In the genomic region with DNA sequence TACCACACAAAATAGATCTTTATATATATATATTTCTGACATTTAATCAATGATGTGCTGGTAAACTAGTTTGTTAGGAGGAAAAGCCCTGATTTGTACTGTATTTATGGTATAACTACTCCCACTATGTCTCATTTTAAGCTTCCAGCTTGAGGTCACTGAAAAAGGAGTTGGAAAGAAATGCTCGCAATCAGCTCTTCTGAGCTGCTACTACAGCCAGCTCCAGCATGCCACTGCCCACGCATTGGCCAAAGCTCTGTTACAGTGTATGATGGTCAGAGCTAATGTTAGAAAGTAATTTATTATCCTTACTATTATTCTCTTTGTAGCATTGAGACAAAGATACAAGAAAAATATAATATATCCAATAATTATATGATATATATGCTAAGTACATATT, we compare ENCODE assay signal across 18 cellular contexts. TPM values are rescaled to one million over a fixed set of nuclear protein-coding genes. Genes with fewer than 3 reads are reported as not detected.
DNase-seq lines count a peak whose midpoint lies in the region; ATAC-seq, FAIRE-seq and TF ChIP-seq lines count a peak whose summit lies in the region.
"Had no signal": no experiment of that assay in that cellular context is flagged by ENCODE, and none has a peak within 500 bp of the region (broad histone marks: within the 10 kb centered on the region; RNA-seq: fewer than 3 reads in every experiment).

No MANE protein-coding gene starts in this region.

- TF ChIP-seq CTCF in mammary epithelial cell (conservative IDR thresholded peaks at IDR 0.05 in 1 of 2, IDR thresholded peaks at IDR 0.05 in 1 of 2; ENCODE audit: extremely low read depth in 1 of 2, insufficient read depth in 1 of 2, low read depth in 1 of 2, low read length in 2 of 2) (no peak), testis (IDR thresholded peaks at IDR 0.05) (no peak), D721Med (IDR thresholded peaks at IDR 0.05; ENCODE audit: insufficient read depth, missing control alignments) (no peak)

- FAIRE-seq in D721Med (lab: Jason Lieb, UNC): no peak

- BruUV-seq in mammary epithelial cell (replicated peaks; lab: Mats Ljungman, UMichigan): no TSS peak

- H3K27ac ChIP-seq in mammary epithelial cell (ENCODE audit: insufficient read depth, low read depth, low read length): peak overlapping the region; percentile 17
- peak overlapping the region in 1 of 2 donors; percentile 38 for H3K27ac ChIP-seq in testis
- H3K27ac ChIP-seq: BLaER1 had no signal

- no peaks in the 10 kb centered on the region for H3K27me3 ChIP-seq in mammary epithelial cell (ENCODE audit: insufficient read depth, low read length)
- no peaks in the 10 kb centered on the region for H3K27me3 ChIP-seq in testis
- H3K27me3 ChIP-seq: BLaER1 had no signal

- H3K4me1 ChIP-seq in mammary epithelial cell (ENCODE audit: insufficient read depth, low read length) (peaks cover 32% of the 10 kb centered on the region), testis (no peaks in the 10 kb centered on the region)
- H3K4me1 ChIP-seq: BLaER1, HAP-1 had no signal

- ATAC-seq in left cardiac atrium: peak in 1 of 2 donors; percentile 82
- ATAC-seq: CD8-positive, alpha-beta T cell; Panc1; Right ventricle myocardium inferior had no signal

- CTCF ChIA-PET in mammary epithelial cell (lab: Charles Lee; ENCODE audit: low non-redundant PET): interaction anchor here (1.2 kb wide), 1 partner anchor 384 kb away, joined by 3 read pairs; no protein-coding TSS in a partner anchor

- H2AFZ ChIP-seq in mammary epithelial cell (ENCODE audit: low read depth, low read length): no peak overlapping the region

- intact Hi-C loops in left cardiac atrium (cut with DNase I) (no loop called here), cardiac septum (cut with DNase I) (no loop called here), mammary epithelial cell (cut with micrococcal nuclease) (loop anchor here (2.0 to 5.0 kb wide), 3 partner anchors 467 to 662 kb away; partner anchors contain the start of gene SLC38A2), testis (cut with DNase I; ENCODE audit: low total_unique reads) (no loop called here)

- no peaks in the 10 kb centered on the region for H3K9me3 ChIP-seq in mammary epithelial cell (replicated peaks; ENCODE audit: insufficient read depth, low read length)
- H3K9me3 ChIP-seq in testis: no peaks in the 10 kb centered on the region
- H3K9me3 ChIP-seq: BLaER1, HAP-1 had no signal

- peak overlapping the region; percentile 34 for H3K4me2 ChIP-seq in mammary epithelial cell (ENCODE audit: insufficient read depth, low read depth, low read length)
- H3K4me2 ChIP-seq: BLaER1 had no signal

- peak; percentile 36 for DNase-seq in left cardiac atrium
- no peak for DNase-seq in cardiac septum (ENCODE audit: low spot score)
- peak; percentile 34 for DNase-seq in mammary epithelial cell
- peak; percentile 56 for DNase-seq in left kidney (ENCODE audit: low read depth, low spot score)
- DNase-seq in testis: peak; percentile 90
- DNase-seq in iPS-NIHi7 (ENCODE audit: extremely low spot score): no peak
- no peak for DNase-seq in stimulated activated CD4-positive, alpha-beta T cell treated with anti-CD3 and anti-CD28 coated beads, Interleukin-15, amount 100 ng/mL, for 24 hours
- no peak for DNase-seq in D721Med (ENCODE audit: insufficient read length, low spot score)
- DNase-seq: CD8-positive, alpha-beta T cell; DMS79 treated with DMSO at 0.1 percent for 48 hours; Kasumi-1; NCI-H1417 treated with DMSO at 0.1 percent for 48 hours; NCI-H2171 treated with DMSO at 0.1 percent for 48 hours; NCI-H774 had no signal

- H3K36me3 ChIP-seq in mammary epithelial cell (ENCODE audit: insufficient read depth, low read length) (no peaks in the 10 kb centered on the region), testis (ENCODE audit: low read depth, missing control alignments) (no peaks in the 10 kb centered on the region)
- H3K36me3 ChIP-seq: BLaER1, HAP-1 had no signal

- H3K79me2 ChIP-seq in mammary epithelial cell (ENCODE audit: insufficient read depth, low read length): no peaks in the 10 kb centered on the region

- dilution Hi-C loops in mammary epithelial cell (cut with HindIII; ENCODE audit: low sequenced_read_pairs): loop anchor here (25.0 kb wide), 1 partner anchor 662 kb away; the partner anchor contains the start of gene SLC38A2

- 4% methylated on average over 2 of the region's 2 CpGs for WGBS in mammary epithelial cell (ENCODE audit: low coverage, missing lambda C conversion rate)
- 42 to 48% methylated on average over 2 of the region's 2 CpGs for WGBS in testis, 2 donors

- no peak overlapping the region for H3K4me3 ChIP-seq in mammary epithelial cell (replicated peaks in 1 of 3; ENCODE audit: insufficient read depth in 1 of 3, low read depth in 2 of 3, low read length in 3 of 3)
- H3K4me3 ChIP-seq in testis: no peak overlapping the region
- H3K4me3 ChIP-seq: BLaER1, HAP-1 had no signal

- TF ChIP-seq POLR2A in testis (IDR thresholded peaks at IDR 0.05): no peak

- no peaks in the 10 kb centered on the region for H4K20me1 ChIP-seq in mammary epithelial cell (ENCODE audit: insufficient read depth, low read length)
- H4K20me1 ChIP-seq: BLaER1 had no signal

- in situ Hi-C loops in mammary epithelial cell (cut with MboI; ENCODE audit: low sequenced_read_pairs in 2 of 2): loop anchor here in 1 of 2 donors (25.0 kb wide), 3 partner anchors 337 to 862 kb away; no protein-coding TSS in a partner anchor

- H3K9ac ChIP-seq in mammary epithelial cell (ENCODE audit: insufficient read depth, low read length): no peak overlapping the region
- H3K9ac ChIP-seq: BLaER1 had no signal

RNA-seq across cellular contexts. Expression of gene PCED1B, which starts 55.0 kb away (rescaled TPM):
- total RNA-seq in left cardiac atrium (1 to 10 TPM; 1.1 to 1.9 TPM), cardiac septum (1.9 TPM), mammary epithelial cell (10 to 100 TPM in 1 of 2 donors, 1 to 10 TPM in 1; 2.3 to 10.3 TPM), testis (10 to 100 TPM; 47.2 to 56.1 TPM)
- polyA plus RNA-seq in mammary epithelial cell (3.3 TPM), testis (ENCODE audit: insufficient read depth, low read depth, low replicate concordance) (30.0 TPM)
- polyA minus RNA-seq in mammary epithelial cell: 0.67 TPM

RNA-seq across cellular contexts. Expression of gene AMIGO2, which starts 55.3 kb away (rescaled TPM):
- 1 to 10 TPM; 4.5 to 5.1 TPM for total RNA-seq in left cardiac atrium
- total RNA-seq in cardiac septum: 1.3 TPM
- 100 to 1,000 TPM in 1 of 2 donors, 10 to 100 TPM in 1; 96.1 to 241 TPM for total RNA-seq in mammary epithelial cell
- 48.8 TPM for polyA plus RNA-seq in mammary epithelial cell
- 39.9 TPM for polyA minus RNA-seq in mammary epithelial cell
- total RNA-seq in testis: 10 to 100 TPM; 35.4 to 53.2 TPM
- polyA plus RNA-seq in testis (ENCODE audit: insufficient read depth, low read depth, low replicate concordance): 28.8 TPM

Comparison
In these comparisons a context has a peak if more than half of its experiments do, and no peak if none do; other contexts are left out.
1. DNase-seq: peak in left cardiac atrium (single experiment), mammary epithelial cell (single experiment), left kidney (single experiment) and testis (single experiment); none in cardiac septum (single experiment), iPS-NIHi7 (single experiment), stimulated activated CD4-positive, alpha-beta T cell treated with anti-CD3 and anti-CD28 coated beads, Interleukin-15, amount 100 ng/mL, for 24 hours (single experiment) and D721Med (single experiment).
2. RNA of gene PCED1B, which starts 55.0 kb away (total RNA-seq): 47.2 to 56.1 TPM in testis; 2.3 to 10.3 TPM in mammary epithelial cell, 1.1 to 1.9 TPM in left cardiac atrium and 1.9 TPM in cardiac septum (single experiment); every median in the first group is over 4 times any median in the second.
3. RNA of gene AMIGO2, which starts 55.3 kb away (total RNA-seq): 96.1 to 241 TPM in mammary epithelial cell and 35.4 to 53.2 TPM in testis; 4.5 to 5.1 TPM in left cardiac atrium and 1.3 TPM in cardiac septum (single experiment); every median in the first group is over 4 times any median in the second.